27 cellular contexts compared by ENCODE assay signal in the genomic region with DNA sequence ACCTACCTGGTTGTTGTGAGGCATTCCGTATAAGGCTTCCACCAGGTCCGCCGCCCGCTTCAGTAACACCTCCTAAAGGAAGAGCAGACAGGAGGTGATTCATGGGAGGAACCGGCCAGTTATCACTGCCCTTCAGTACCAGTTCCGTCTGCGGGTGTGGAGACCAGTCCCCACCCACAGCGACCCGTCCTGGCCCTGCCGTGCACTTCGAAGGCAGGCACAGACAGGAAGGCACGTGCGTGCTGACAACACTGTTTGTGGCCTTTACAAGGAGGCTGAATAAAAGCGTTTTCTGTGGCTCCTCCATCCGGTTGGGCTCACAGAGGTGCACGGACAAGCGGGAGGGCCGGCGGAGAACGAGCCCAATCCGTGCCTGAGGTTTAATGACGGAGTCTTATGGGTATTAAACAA.
"Had no signal": no experiment of that assay in that cellular context is flagged by ENCODE, and none has a peak within 500 bp of the region (broad histone marks: within the 10 kb centered on the region; RNA-seq: fewer than 3 reads in every experiment).

No MANE protein-coding gene starts in this region.

- H3K27me3 ChIP-seq: brain microvascular endothelial cell, esophagus squamous epithelium had no signal

- H3K27ac Mint-ChIP-seq: activated CD4-positive, alpha-beta memory T cell treated with anti-CD3 and anti-CD28 coated beads, Interleukin-2, amount 10 ng/mL, durations not matched to agents 7 days and 5 days; activated CD4-positive, alpha-beta T cell treated with anti-CD3 and anti-CD28 coated beads, Interleukin-2, amount 10 ng/mL, durations not matched to agents 7 days and 5 days; activated naive CD8-positive, alpha-beta T cell; activated T-cell treated with anti-CD3 and anti-CD28 coated beads, Interleukin-2, amount 50 U/mL, for 24 hours; activated T-cell treated with anti-CD3 and anti-CD28 coated beads, Interleukin-2, amount 50 U/mL, for 72 hours; WTC11 had no signal

- H3K4me1 Mint-ChIP-seq: activated CD4-positive, alpha-beta memory T cell treated with anti-CD3 and anti-CD28 coated beads, Interleukin-2, amount 10 ng/mL, durations not matched to agents 7 days and 5 days; activated CD4-positive, alpha-beta T cell treated with anti-CD3 and anti-CD28 coated beads, Interleukin-2, amount 10 ng/mL, durations not matched to agents 7 days and 5 days had no signal

- H3K9me3 ChIP-seq: esophagus squamous epithelium, gastroesophageal sphincter had no signal

- H3K9me3 Mint-ChIP-seq: activated CD4-positive, alpha-beta memory T cell treated with anti-CD3 and anti-CD28 coated beads, Interleukin-2, amount 10 ng/mL, durations not matched to agents 7 days and 5 days; activated CD4-positive, alpha-beta T cell treated with anti-CD3 and anti-CD28 coated beads, Interleukin-2, amount 10 ng/mL, durations not matched to agents 7 days and 5 days; activated T-cell treated with anti-CD3 and anti-CD28 coated beads, Interleukin-2, amount 50 U/mL, for 24 hours; activated T-cell treated with anti-CD3 and anti-CD28 coated beads, Interleukin-2, amount 50 U/mL, for 72 hours; WTC11 had no signal

- ATAC-seq: activated T-cell treated with anti-CD3 and anti-CD28 coated beads, Interleukin-2, amount 50 U/mL, for 72 hours; gastroesophageal sphincter; WTC11 had no signal

- H3K27ac ChIP-seq: brain microvascular endothelial cell, epithelial cell of prostate, esophagus squamous epithelium, gastroesophageal sphincter had no signal

- H3K36me3 Mint-ChIP-seq: activated naive CD8-positive, alpha-beta T cell; WTC11 had no signal

- DNase-seq: activated CD4-positive, alpha-beta memory T cell treated with anti-CD3 and anti-CD28 coated beads, Interleukin-2, amount 10 ng/mL, durations not matched to agents 7 days and 5 days; activated CD4-positive, alpha-beta T cell treated with anti-CD3 and anti-CD28 coated beads for 1 hour; activated CD4-positive, alpha-beta T cell treated with anti-CD3 and anti-CD28 coated beads for 4 hours; activated CD4-positive, alpha-beta T cell treated with anti-CD3 and anti-CD28 coated beads, Interleukin-2, amount 10 ng/mL, durations not matched to agents 7 days and 5 days; activated CD4-positive, alpha-beta T cell treated with anti-CD3 and anti-CD28 coated beads, Interleukin-2, amount 50 U/mL, for 4 hours; activated CD8-positive, alpha-beta memory T cell treated with anti-CD3 and anti-CD28 coated beads, Interleukin-2, amount 50 U/mL, for 48 hours; activated gamma-delta T cell; activated naive CD4-positive, alpha-beta T cell treated with anti-CD3 and anti-CD28 coated beads, Interleukin-2, amount 50 U/mL, for 16 hours; activated naive CD4-positive, alpha-beta T cell treated with Interleukin-2 at 50 U/mL for 16 hours; activated T-cell treated with anti-CD3 and anti-CD28 coated beads for 4 hours; activated T-cell treated with anti-CD3 and anti-CD28 coated beads, Interleukin-2, amount 50 U/mL, for 24 hours; activated T-cell treated with anti-CD3 and anti-CD28 coated beads, Interleukin-2, amount 50 U/mL, for 72 hours; amniotic stem cell; anterior cingulate cortex; brain microvascular endothelial cell; caudate nucleus; cortex of kidney; dermis blood vessel endothelial cell; effector CD4-positive, alpha-beta T cell; esophagus squamous epithelium; foreskin melanocyte; head of caudate nucleus; T-helper 2 cell had no signal

- H3K4me3 Mint-ChIP-seq: activated CD4-positive, alpha-beta memory T cell treated with anti-CD3 and anti-CD28 coated beads, Interleukin-2, amount 10 ng/mL, durations not matched to agents 7 days and 5 days; activated CD4-positive, alpha-beta T cell treated with anti-CD3 and anti-CD28 coated beads, Interleukin-2, amount 10 ng/mL, durations not matched to agents 7 days and 5 days; activated naive CD8-positive, alpha-beta T cell; activated T-cell treated with anti-CD3 and anti-CD28 coated beads, Interleukin-2, amount 50 U/mL, for 24 hours; activated T-cell treated with anti-CD3 and anti-CD28 coated beads, Interleukin-2, amount 50 U/mL, for 72 hours; WTC11 had no signal

- H3K4me1 ChIP-seq: esophagus squamous epithelium, gastroesophageal sphincter had no signal

- H3K4me3 ChIP-seq: esophagus squamous epithelium, gastroesophageal sphincter had no signal

- H3K27me3 Mint-ChIP-seq: activated CD4-positive, alpha-beta memory T cell treated with anti-CD3 and anti-CD28 coated beads, Interleukin-2, amount 10 ng/mL, durations not matched to agents 7 days and 5 days; activated CD4-positive, alpha-beta T cell treated with anti-CD3 and anti-CD28 coated beads, Interleukin-2, amount 10 ng/mL, durations not matched to agents 7 days and 5 days; activated naive CD8-positive, alpha-beta T cell; activated T-cell treated with anti-CD3 and anti-CD28 coated beads, Interleukin-2, amount 50 U/mL, for 24 hours had no signal

- H3K36me3 ChIP-seq: brain microvascular endothelial cell had no signal
